Comparison of ENCODE assay signal across 15 cellular contexts in the genomic region with DNA sequence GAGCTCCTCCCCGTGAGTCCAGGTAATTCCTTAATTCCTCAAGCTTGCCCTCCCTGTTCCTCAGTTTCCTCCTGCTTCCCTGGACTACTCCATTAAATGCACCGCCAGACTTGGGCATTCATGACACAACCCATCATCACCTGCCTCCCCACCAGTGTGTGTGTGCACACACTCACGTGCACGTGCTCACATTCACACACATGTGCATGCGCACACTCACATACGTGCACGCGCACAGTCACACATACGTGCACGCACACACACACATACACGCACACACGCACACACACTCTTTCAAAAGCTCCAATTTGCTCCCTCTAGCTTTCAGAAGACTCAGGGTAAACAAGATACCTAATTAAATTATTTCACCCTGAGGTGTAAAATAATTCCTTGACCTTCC.
DNase-seq lines count a peak whose midpoint lies in the region; ATAC-seq and TF ChIP-seq lines count a peak whose summit lies in the region.
"Had no signal": no experiment of that assay in that cellular context is flagged by ENCODE, and none has a peak within 500 bp of the region (broad histone marks: within the 10 kb centered on the region; RNA-seq: fewer than 3 reads in every experiment).

No MANE protein-coding gene starts in this region.

- CTCF ChIA-PET in OCI-LY7 (lab: Charles Lee; ENCODE audit: unreplicated experiment), result interaction anchor here (1.1 kb wide), 2 partner anchors 29 to 54 kb away, joined by 3 read pairs; no protein-coding TSS in a partner anchor

- no peak overlapping the region for H3K4me3 Mint-ChIP-seq in activated CD4-positive, alpha-beta T cell treated with anti-CD3 and anti-CD28 coated beads, Interleukin-2, amount 10 ng/mL, durations not matched to agents 24 days and 14 days
- peak overlapping the region; percentile 62 for H3K4me3 Mint-ChIP-seq in stimulated activated effector memory CD8-positive, alpha-beta T cell treated with anti-CD3 and anti-CD28 coated beads, Interleukin-12 subunit alpha, Interleukin-12 subunit beta, amount 100 ng/mL, for 72 hours

- H3K4me1 ChIP-seq in OCI-LY7 (ENCODE audit: insufficient read depth, low read length, poor library complexity, severe bottlenecking), result peaks cover 97% of the 10 kb centered on the region
- H3K4me1 ChIP-seq in effector memory CD4-positive, alpha-beta T cell (ENCODE audit: control insufficient read depth, insufficient read depth, low read length, poor library complexity, severe bottlenecking), result peaks cover 86% of the 10 kb centered on the region

- no peak overlapping the region for H3K27ac ChIP-seq in OCI-LY7 (ENCODE audit: low read depth, low read length, poor library complexity, severe bottlenecking)
- H3K27ac ChIP-seq in effector memory CD4-positive, alpha-beta T cell (ENCODE audit: insufficient read depth, low read length, poor library complexity, severe bottlenecking), result peak overlapping the region; percentile 36
- H3K27ac ChIP-seq: brain microvascular endothelial cell, prostate gland had no signal

- no peaks in the 10 kb centered on the region for H3K27me3 Mint-ChIP-seq in activated CD4-positive, alpha-beta T cell treated with anti-CD3 and anti-CD28 coated beads, Interleukin-2, amount 10 ng/mL, durations not matched to agents 24 days and 14 days

- H3K36me3 ChIP-seq in OCI-LY7 (ENCODE audit: insufficient read depth, low read length), result peaks cover 84% of the 10 kb centered on the region
- peaks cover 5% of the 10 kb centered on the region for H3K36me3 ChIP-seq in effector memory CD4-positive, alpha-beta T cell (ENCODE audit: control insufficient read depth, insufficient read depth, low read length)
- H3K36me3 ChIP-seq: brain microvascular endothelial cell, prostate gland had no signal

- ATAC-seq in stimulated activated effector memory CD8-positive, alpha-beta T cell treated with anti-CD3 and anti-CD28 coated beads, Interleukin-12 subunit alpha, Interleukin-12 subunit beta, amount 100 ng/mL, for 72 hours, result no peak
- no peak for ATAC-seq in GM21529 (IDR thresholded peaks at IDR 0.05; ENCODE audit: unreplicated experiment)
- ATAC-seq: activated CD4-positive, CD25-positive, alpha-beta regulatory T cell treated with anti-CD3 and anti-CD28 coated beads, Interleukin-2, amount 50 U/mL, for 24 hours; Panc1 had no signal

- no peak for TF ChIP-seq CTCF in OCI-LY7 (conservative IDR thresholded peaks at IDR 0.05; ENCODE audit: low read length)

- H3K4me2 ChIP-seq in OCI-LY7 (ENCODE audit: low read length), result peak overlapping the region; percentile 61

- H3K9me3 Mint-ChIP-seq in activated CD4-positive, alpha-beta T cell treated with anti-CD3 and anti-CD28 coated beads, Interleukin-2, amount 10 ng/mL, durations not matched to agents 24 days and 14 days, result no peaks in the 10 kb centered on the region
- no peaks in the 10 kb centered on the region for H3K9me3 Mint-ChIP-seq in stimulated activated effector memory CD8-positive, alpha-beta T cell treated with anti-CD3 and anti-CD28 coated beads, Interleukin-12 subunit alpha, Interleukin-12 subunit beta, amount 100 ng/mL, for 72 hours

- peaks cover 79% of the 10 kb centered on the region for H3K4me1 Mint-ChIP-seq in activated CD4-positive, alpha-beta T cell treated with anti-CD3 and anti-CD28 coated beads, Interleukin-2, amount 10 ng/mL, durations not matched to agents 24 days and 14 days
- peaks cover 94% of the 10 kb centered on the region for H3K4me1 Mint-ChIP-seq in stimulated activated effector memory CD8-positive, alpha-beta T cell treated with anti-CD3 and anti-CD28 coated beads, Interleukin-12 subunit alpha, Interleukin-12 subunit beta, amount 100 ng/mL, for 72 hours

- peak overlapping the region; percentile 18 for H3K27ac Mint-ChIP-seq in activated CD4-positive, alpha-beta T cell treated with anti-CD3 and anti-CD28 coated beads, Interleukin-2, amount 10 ng/mL, durations not matched to agents 24 days and 14 days
- peak overlapping the region; percentile 95 for H3K27ac Mint-ChIP-seq in stimulated activated effector memory CD8-positive, alpha-beta T cell treated with anti-CD3 and anti-CD28 coated beads, Interleukin-12 subunit alpha, Interleukin-12 subunit beta, amount 100 ng/mL, for 72 hours

- intact Hi-C loops in activated CD4-positive, alpha-beta T cell treated with anti-CD3 and anti-CD28 coated beads, Interleukin-2, amount 10 ng/mL, durations not matched to agents 24 days and 14 days (cut with micrococcal nuclease), result no loop called here
- intact Hi-C loops in OCI-LY7 (cut with micrococcal nuclease; ENCODE audit: unreplicated experiment), result loop anchor here (5.0 kb wide), 1 partner anchor 89 kb away; no protein-coding TSS in a partner anchor

- H3K9me2 ChIP-seq in OCI-LY7 (ENCODE audit: insufficient read depth, low read length), result no peaks in the 10 kb centered on the region

- DNase-seq in activated CD4-positive, alpha-beta T cell treated with anti-CD3 and anti-CD28 coated beads, Interleukin-2, amount 10 ng/mL, durations not matched to agents 24 days and 14 days, result no peak
- no peak for DNase-seq in activated CD4-positive, alpha-beta T cell treated with anti-CD3 and anti-CD28 coated beads for 48 hours
- DNase-seq in OCI-LY7 (ENCODE audit: low spot score), result no peak
- no peak for DNase-seq in effector memory CD4-positive, alpha-beta T cell
- no peak for DNase-seq in stimulated activated effector memory CD8-positive, alpha-beta T cell treated with anti-CD3 and anti-CD28 coated beads, Interleukin-12 subunit alpha, Interleukin-12 subunit beta, amount 100 ng/mL, for 72 hours (ENCODE audit: low spot score in 2 of 2)
- no peak for DNase-seq in SHP77 treated with DMSO at 0.1 percent for 48 hours (lab: John Stamatoyannopoulos, UW)
- no peak for DNase-seq in hepatic stellate cell (ENCODE audit: low spot score)
- DNase-seq: brain microvascular endothelial cell, COR-L47, hypothalamus, NCI-H187 had no signal

- H3K9me3 ChIP-seq in OCI-LY7 (ENCODE audit: low read length), result no peaks in the 10 kb centered on the region
- no peaks in the 10 kb centered on the region for H3K9me3 ChIP-seq in effector memory CD4-positive, alpha-beta T cell (ENCODE audit: control insufficient read depth, low read length)
- H3K9me3 ChIP-seq: prostate gland had no signal

- H3K4me3 ChIP-seq in OCI-LY7 (ENCODE audit: low read depth, low read length, poor library complexity, severe bottlenecking), result no peak overlapping the region
- H3K4me3 ChIP-seq in effector memory CD4-positive, alpha-beta T cell (ENCODE audit: insufficient read depth, low read depth, low read length, poor library complexity, severe bottlenecking), result no peak overlapping the region
- H3K4me3 ChIP-seq: prostate gland had no signal

- H2AFZ ChIP-seq in OCI-LY7 (ENCODE audit: low read length), result no peak overlapping the region

- no TSS peak for BruUV-seq in OCI-LY7 (replicated peaks; lab: Mats Ljungman, UMichigan)

- H3K79me2 ChIP-seq in OCI-LY7 (ENCODE audit: insufficient read depth, low read depth, low read length), result peaks cover 100% of the 10 kb centered on the region

- peaks cover 44% of the 10 kb centered on the region for H3K36me3 Mint-ChIP-seq in activated CD4-positive, alpha-beta T cell treated with anti-CD3 and anti-CD28 coated beads, Interleukin-2, amount 10 ng/mL, durations not matched to agents 24 days and 14 days (ENCODE audit: low read depth)
- H3K36me3 Mint-ChIP-seq in stimulated activated effector memory CD8-positive, alpha-beta T cell treated with anti-CD3 and anti-CD28 coated beads, Interleukin-12 subunit alpha, Interleukin-12 subunit beta, amount 100 ng/mL, for 72 hours, result peaks cover 78% of the 10 kb centered on the region

- peaks cover 33% of the 10 kb centered on the region; the same call in 1 of the 2 replicates for H4K20me1 ChIP-seq in OCI-LY7 (ENCODE audit: insufficient read depth, low read length)

- no peaks in the 10 kb centered on the region for H3K27me3 ChIP-seq in effector memory CD4-positive, alpha-beta T cell (replicated peaks; ENCODE audit: control insufficient read depth, insufficient read depth, low read length, poor library complexity, severe bottlenecking)
- H3K27me3 ChIP-seq: brain microvascular endothelial cell had no signal

- POLR2A ChIA-PET in OCI-LY7 (lab: Charles Lee), result interaction anchor here (0.6 to 1.7 kb wide), 3 partner anchors 14 to 267 kb away, joined by 4 to 5 read pairs (median 4); no protein-coding TSS in a partner anchor
